In the genomic region with DNA sequence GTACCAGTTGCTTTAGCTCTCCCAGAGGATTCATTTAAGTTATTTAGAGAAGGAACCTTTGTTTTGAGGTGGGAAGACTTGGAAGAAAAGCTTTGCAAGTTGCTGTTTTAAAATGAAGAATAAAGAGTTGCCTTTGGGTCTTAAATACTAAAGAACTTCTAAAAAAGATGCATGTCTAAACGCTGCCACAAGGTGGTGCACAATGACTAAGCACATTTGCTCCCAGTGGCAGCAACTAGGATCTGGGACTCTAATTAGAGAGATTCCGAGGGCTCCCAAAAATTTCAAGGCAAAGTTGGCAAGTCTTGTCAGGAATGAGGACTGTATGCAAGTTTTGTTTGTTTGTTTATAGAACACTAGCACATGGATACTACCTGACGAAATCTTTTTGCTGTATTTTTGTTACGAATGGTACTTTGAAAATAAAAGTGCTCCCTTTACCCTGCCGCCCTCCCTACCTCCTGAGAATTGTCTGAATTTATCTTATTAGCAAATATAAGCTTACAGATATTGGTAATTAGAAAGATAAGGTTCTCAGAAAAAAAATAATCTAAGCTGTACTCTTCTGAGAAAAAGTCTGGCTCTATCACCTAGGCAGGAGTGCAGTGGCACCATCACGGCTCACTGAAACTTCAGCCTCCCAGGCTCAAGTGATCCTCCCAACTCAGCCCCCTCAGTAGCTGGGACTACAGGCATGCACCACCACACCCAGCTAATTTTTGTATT, we compare ENCODE assay signal across 8 cellular contexts.
DNase-seq lines count a peak whose midpoint lies in the region; ATAC-seq and TF ChIP-seq lines count a peak whose summit lies in the region.

No MANE protein-coding gene starts in this region.

- CTCF ChIA-PET in activated CD4-positive, alpha-beta memory T cell treated with anti-CD3 and anti-CD28 coated beads, Interleukin-2, amount 10 ng/mL, durations not matched to agents 7 days and 5 days (lab: Charles Lee) = interaction anchor here (0.6 to 1.9 kb wide), 9 partner anchors 116 to 653 kb away, joined by 3 to 8 read pairs (median 4); a partner anchor contains a TSS

- no peaks in the 10 kb centered on the region for H3K9me3 ChIP-seq in esophagus muscularis mucosa

- TF ChIP-seq CTCF in esophagus muscularis mucosa (IDR thresholded peaks at IDR 0.05) = peak; percentile 80 to 83 (median 82)

- TF ChIP-seq EP300 in esophagus muscularis mucosa (IDR thresholded peaks at IDR 0.05) = no peak

- peaks cover 8% of the 10 kb centered on the region for H3K27me3 Mint-ChIP-seq in activated CD4-positive, alpha-beta memory T cell treated with anti-CD3 and anti-CD28 coated beads, Interleukin-2, amount 10 ng/mL, durations not matched to agents 7 days and 5 days
- H3K27me3 Mint-ChIP-seq in naive thymus-derived CD8-positive, alpha-beta T cell = peaks cover 2 to 16% (median 8%) of the 10 kb centered on the region in 5 donors

- no peaks in the 10 kb centered on the region for H3K4me1 Mint-ChIP-seq in activated CD4-positive, alpha-beta memory T cell treated with anti-CD3 and anti-CD28 coated beads, Interleukin-2, amount 10 ng/mL, durations not matched to agents 7 days and 5 days
- no peaks in the 10 kb centered on the region for H3K4me1 Mint-ChIP-seq in naive thymus-derived CD8-positive, alpha-beta T cell

- peak; percentile 11 for DNase-seq in activated CD4-positive, CD25-positive, alpha-beta regulatory T cell treated with anti-CD3 and anti-CD28 coated beads, Interleukin-2, amount 50 U/mL, for 16 hours (ENCODE audit: low read depth, low spot score)
- no peak for DNase-seq in activated CD4-positive, CD25-positive, alpha-beta regulatory T cell treated with anti-CD3 and anti-CD28 coated beads, Interleukin-2, amount 50 U/mL, for 72 hours
- peak; percentile 93 for DNase-seq in NCI-H510A treated with DMSO at 0.1 percent for 48 hours (lab: John Stamatoyannopoulos, UW)
- peak; percentile 42 for DNase-seq in activated CD4-positive, alpha-beta memory T cell treated with anti-CD3 and anti-CD28 coated beads, Interleukin-2, amount 10 ng/mL, durations not matched to agents 7 days and 5 days
- DNase-seq in esophagus muscularis mucosa (ENCODE audit: extremely low spot score) = no peak
- DNase-seq in naive thymus-derived CD8-positive, alpha-beta T cell = peak; percentile 5 to 62 (median 26)
- peak; percentile 91 for DNase-seq in superior temporal gyrus (ENCODE audit: extremely low spot score)

- H3K27ac ChIP-seq in esophagus muscularis mucosa (replicated peaks in 1 of 4) = no peak overlapping the region

- intact Hi-C loops in esophagus muscularis mucosa (cut with DNase I) = loop anchor here (2.0 to 10.0 kb wide), 3 partner anchors 118 to 642 kb away; a partner anchor contains a TSS

- TF ChIP-seq POLR2A in esophagus muscularis mucosa (IDR thresholded peaks at IDR 0.05; ENCODE audit: low read depth) = no peak

- no peaks in the 10 kb centered on the region for H3K36me3 ChIP-seq in esophagus muscularis mucosa

- no peak overlapping the region for H3K4me3 Mint-ChIP-seq in activated CD4-positive, alpha-beta memory T cell treated with anti-CD3 and anti-CD28 coated beads, Interleukin-2, amount 10 ng/mL, durations not matched to agents 7 days and 5 days
- H3K4me3 Mint-ChIP-seq in naive thymus-derived CD8-positive, alpha-beta T cell = no peak overlapping the region

- H3K27me3 ChIP-seq in esophagus muscularis mucosa = no peaks in the 10 kb centered on the region

- POLR2A ChIA-PET in activated CD4-positive, alpha-beta memory T cell treated with anti-CD3 and anti-CD28 coated beads, Interleukin-2, amount 10 ng/mL, durations not matched to agents 7 days and 5 days (lab: Charles Lee) = no interaction called here
- POLR2A ChIA-PET in naive thymus-derived CD8-positive, alpha-beta T cell (lab: Charles Lee) = no interaction called here

- H3K9me3 Mint-ChIP-seq in activated CD4-positive, alpha-beta memory T cell treated with anti-CD3 and anti-CD28 coated beads, Interleukin-2, amount 10 ng/mL, durations not matched to agents 7 days and 5 days = no peaks in the 10 kb centered on the region
- no peaks in the 10 kb centered on the region for H3K9me3 Mint-ChIP-seq in naive thymus-derived CD8-positive, alpha-beta T cell

- peaks cover 0 to 9% (median 3%) of the 10 kb centered on the region in 4 donors for H3K4me1 ChIP-seq in esophagus muscularis mucosa

- H3K27ac Mint-ChIP-seq in activated CD4-positive, alpha-beta memory T cell treated with anti-CD3 and anti-CD28 coated beads, Interleukin-2, amount 10 ng/mL, durations not matched to agents 7 days and 5 days = no peak overlapping the region
- H3K27ac Mint-ChIP-seq in naive thymus-derived CD8-positive, alpha-beta T cell = no peak overlapping the region

- WGBS in esophagus muscularis mucosa = 47% methylated on average over 6 of the region's 6 CpGs

- H3K36me3 Mint-ChIP-seq in activated CD4-positive, alpha-beta memory T cell treated with anti-CD3 and anti-CD28 coated beads, Interleukin-2, amount 10 ng/mL, durations not matched to agents 7 days and 5 days (ENCODE audit: low read depth) = no peaks in the 10 kb centered on the region
- no peaks in the 10 kb centered on the region for H3K36me3 Mint-ChIP-seq in naive thymus-derived CD8-positive, alpha-beta T cell

- peak; percentile 65 for ATAC-seq in HG03095 (IDR thresholded peaks at IDR 0.05; ENCODE audit: unreplicated experiment)
- no peak for ATAC-seq in naive thymus-derived CD8-positive, alpha-beta T cell

- peak overlapping the region; percentile 5 to 24 (median 14) for H3K4me3 ChIP-seq in esophagus muscularis mucosa

Comparison
In these comparisons a context has a peak if more than half of its experiments do, and no peak if none do; other contexts are left out.
1. DNase-seq: peak in activated CD4-positive, CD25-positive, alpha-beta regulatory T cell treated with anti-CD3 and anti-CD28 coated beads, Interleukin-2, amount 50 U/mL, for 16 hours (single experiment), NCI-H510A treated with DMSO at 0.1 percent for 48 hours (single experiment), activated CD4-positive, alpha-beta memory T cell treated with anti-CD3 and anti-CD28 coated beads, Interleukin-2, amount 10 ng/mL, durations not matched to agents 7 days and 5 days (single experiment), naive thymus-derived CD8-positive, alpha-beta T cell (10 of 10) and superior temporal gyrus (single experiment); none in activated CD4-positive, CD25-positive, alpha-beta regulatory T cell treated with anti-CD3 and anti-CD28 coated beads, Interleukin-2, amount 50 U/mL, for 72 hours (single experiment) and esophagus muscularis mucosa (single experiment).